36 cellular contexts compared by ENCODE assay signal in genomic region chr20:45579184-45579583, GRCh38. TPM values are rescaled to one million over a fixed set of nuclear protein-coding genes. Genes with fewer than 3 reads are reported as not detected.
"Had no signal": no experiment of that assay in that cellular context is flagged by ENCODE, and none has a peak within 500 bp of the region (broad histone marks: within the 10 kb centered on the region; RNA-seq: fewer than 3 reads in every experiment).

Gene WFDC8, minus strand, starts transcription at chr20:45579284. Its CDS starts 37 bp downstream, at chr20:45579247.

- H3K4me1 Mint-ChIP-seq: activated T-helper 17 cell treated with anti-CD3 and anti-CD28 coated beads, Interleukin-2, amount 50 U/mL, for 72 hours; immature natural killer cell; naive B cell; stimulated activated naive B cell treated with anti-CD40 and anti-IgM and Interleukin-4, amounts not matched to agents 10 μg/mL and 1 μg/mL and 100 μg/mL, for 72 hours had no signal

- H3K9me3 ChIP-seq: gastroesophageal sphincter, pancreas, psoas muscle, sigmoid colon, stomach, tibial nerve, uterus had no signal

- H3K36me3 Mint-ChIP-seq: immature natural killer cell; mesothelial cell of epicardium; naive B cell; stimulated activated naive B cell treated with anti-CD40 and anti-IgM and Interleukin-4, amounts not matched to agents 10 μg/mL and 1 μg/mL and 100 μg/mL, for 72 hours had no signal

- H3K4me3 ChIP-seq: gastroesophageal sphincter, pancreas, psoas muscle, sigmoid colon, stomach, tibial nerve, uterus had no signal

- H3K4me3 Mint-ChIP-seq: activated CD8-positive, alpha-beta T cell treated with anti-CD3 and anti-CD28 coated beads for 36 hours; activated T-cell treated with anti-CD3 and anti-CD28 coated beads, Interleukin-2, amount 50 U/mL, for 4 hours; activated T-helper 17 cell treated with anti-CD3 and anti-CD28 coated beads, Interleukin-2, amount 50 U/mL, for 72 hours; effector memory CD8-positive, alpha-beta T cell; immature natural killer cell; mesothelial cell of epicardium; naive B cell; stimulated activated naive B cell treated with anti-CD40 and anti-IgM and Interleukin-4, amounts not matched to agents 10 μg/mL and 1 μg/mL and 100 μg/mL, for 72 hours had no signal

- ATAC-seq: activated CD8-positive, alpha-beta T cell treated with anti-CD3 and anti-CD28 coated beads for 36 hours; activated T-cell treated with anti-CD3 and anti-CD28 coated beads, Interleukin-2, amount 50 U/mL, for 4 hours; activated T-helper 17 cell treated with anti-CD3 and anti-CD28 coated beads, Interleukin-2, amount 50 U/mL, for 72 hours; effector memory CD8-positive, alpha-beta T cell; gastroesophageal sphincter; left colon; pancreas; psoas muscle; stimulated activated naive B cell treated with anti-CD40 and anti-IgM and Interleukin-4, amounts not matched to agents 10 μg/mL and 1 μg/mL and 100 μg/mL, for 72 hours had no signal

- DNase-seq: activated CD4-positive, alpha-beta T cell treated with anti-CD3 and anti-CD28 coated beads for 1 hour; activated CD4-positive, alpha-beta T cell treated with anti-CD3 and anti-CD28 coated beads, Interleukin-2, amount 50 U/mL, for 1 hour; activated CD8-positive, alpha-beta T cell treated with anti-CD3 and anti-CD28 coated beads for 36 hours; activated gamma-delta T cell treated with Interleukin-2 at 50 U/mL for 16 hours; activated naive CD4-positive, alpha-beta T cell treated with anti-CD3 and anti-CD28 coated beads, Interleukin-2, amount 50 U/mL, for 16 hours; activated T-cell treated with anti-CD3 and anti-CD28 coated beads, Interleukin-2, amount 50 U/mL, for 4 hours; amniotic stem cell; caudate nucleus; cortex of kidney; effector memory CD8-positive, alpha-beta T cell; hippocampal formation; immature natural killer cell; kidney; left colon; mammary epithelial cell; naive B cell; pancreas; psoas muscle; sigmoid colon; small intestine; stimulated activated CD4-positive, alpha-beta T cell treated with anti-CD3 and anti-CD28 coated beads, Interleukin-4, amount 100 ng/mL, for 24 hours; stimulated activated naive B cell treated with anti-CD40 and anti-IgM and Interleukin-4, amounts not matched to agents 10 μg/mL and 1 μg/mL and 100 μg/mL, for 72 hours; stomach; T-helper 2 cell; uterus had no signal

- H3K27ac ChIP-seq: gastroesophageal sphincter, pancreas, psoas muscle, sigmoid colon, stomach, tibial nerve, uterus had no signal

- H3K36me3 ChIP-seq: gastroesophageal sphincter, pancreas, sigmoid colon, stomach, tibial nerve, uterus had no signal

- H3K27me3 ChIP-seq: pancreas, sigmoid colon, tibial nerve had no signal

- H3K4me1 ChIP-seq: gastroesophageal sphincter, pancreas, psoas muscle, stomach, uterus had no signal

- H3K9me3 Mint-ChIP-seq: activated CD8-positive, alpha-beta T cell treated with anti-CD3 and anti-CD28 coated beads for 36 hours; activated T-cell treated with anti-CD3 and anti-CD28 coated beads, Interleukin-2, amount 50 U/mL, for 4 hours; activated T-helper 17 cell treated with anti-CD3 and anti-CD28 coated beads, Interleukin-2, amount 50 U/mL, for 72 hours; effector memory CD8-positive, alpha-beta T cell; immature natural killer cell; mesothelial cell of epicardium; stimulated activated naive B cell treated with anti-CD40 and anti-IgM and Interleukin-4, amounts not matched to agents 10 μg/mL and 1 μg/mL and 100 μg/mL, for 72 hours had no signal

- H3K27ac Mint-ChIP-seq: activated CD8-positive, alpha-beta T cell treated with anti-CD3 and anti-CD28 coated beads for 36 hours; activated T-helper 17 cell treated with anti-CD3 and anti-CD28 coated beads, Interleukin-2, amount 50 U/mL, for 72 hours; effector memory CD8-positive, alpha-beta T cell; immature natural killer cell; mesothelial cell of epicardium; naive B cell; stimulated activated naive B cell treated with anti-CD40 and anti-IgM and Interleukin-4, amounts not matched to agents 10 μg/mL and 1 μg/mL and 100 μg/mL, for 72 hours had no signal

RNA-seq across cellular contexts. Expression of gene WFDC8, which starts in this region (rescaled TPM):
- total RNA-seq: activated CD8-positive, alpha-beta T cell treated with anti-CD3 and anti-CD28 coated beads for 36 hours; activated T-cell treated with anti-CD3 and anti-CD28 coated beads, Interleukin-2, amount 50 U/mL, for 4 hours; activated T-helper 17 cell treated with anti-CD3 and anti-CD28 coated beads, Interleukin-2, amount 50 U/mL, for 72 hours; astrocyte; chondrocyte; endothelial cell of umbilical vein; fibroblast of lung; fibroblast of villous mesenchyme; gastroesophageal sphincter; kidney; left colon; liver; mammary epithelial cell; mesothelial cell of epicardium; pancreas; psoas muscle; sigmoid colon; stomach; tibial nerve; uterus had no signal
- polyA plus RNA-seq: endothelial cell of umbilical vein, esophagus, fibroblast of lung, immature natural killer cell, liver, mammary epithelial cell, pancreas, psoas muscle, sigmoid colon, small intestine, stomach had no signal
